10 cellular contexts compared by ENCODE assay signal in genomic region chr1:15322648-15323350, GRCh38.
DNase-seq lines count a peak whose midpoint lies in the region; ATAC-seq and TF ChIP-seq lines count a peak whose summit lies in the region.
"Had no signal": no experiment of that assay in that cellular context is flagged by ENCODE, and none has a peak within 500 bp of the region (broad histone marks: within the 10 kb centered on the region; RNA-seq: fewer than 3 reads in every experiment).

No MANE protein-coding gene starts in this region.

- in situ Hi-C loops in transverse colon (cut with MboI; ENCODE audit: low pct_ligation_motif_present in 1 of 4, low pct_unique_long_range_greater_than_20kb in 1 of 4, low sequenced_read_pairs in 3 of 4) (no loop called here), gastrocnemius medialis (cut with MboI; ENCODE audit: low sequenced_read_pairs in 4 of 4) (loop anchor here in 1 of 4 donors (5.0 kb wide), 1 partner anchor 110 kb away; no protein-coding TSS in a partner anchor)

- H3K27ac ChIP-seq in right atrium auricular region (no peak overlapping the region), SJCRH30 (peak overlapping the region; percentile 16; the same call in 1 of the 2 replicates), transverse colon (peak overlapping the region; percentile 34 to 83 (median 67)), gastrocnemius medialis (no peak overlapping the region)
- H3K27ac ChIP-seq: gastroesophageal sphincter had no signal

- H3K4me1 ChIP-seq in right atrium auricular region (peaks cover 0 to 4% of the 10 kb centered on the region in 2 donors), SJCRH30 (peaks cover 20% of the 10 kb centered on the region), transverse colon (peaks cover 7 to 23% (median 16%) of the 10 kb centered on the region in 4 donors), gastrocnemius medialis (no peaks in the 10 kb centered on the region)

- H3K9me3 ChIP-seq in right atrium auricular region = peaks cover 0 to 4% of the 10 kb centered on the region in 2 donors
- H3K9me3 ChIP-seq in SJCRH30 (replicated peaks) = no peaks in the 10 kb centered on the region
- H3K9me3 ChIP-seq in transverse colon = no peaks in the 10 kb centered on the region
- H3K9me3 ChIP-seq in gastrocnemius medialis = peaks cover 0 to 4% (median 0%) of the 10 kb centered on the region in 3 donors

- intact Hi-C loops in Right ventricle myocardium inferior (cut with DNase I) = loop anchor here (5.0 kb wide), 1 partner anchor 180 kb away; no protein-coding TSS in a partner anchor
- intact Hi-C loops in transverse colon (cut with DNase I; ENCODE audit: low total_unique reads) = loop anchor here (1.0 kb wide), 1 partner anchor 110 kb away; no protein-coding TSS in a partner anchor
- intact Hi-C loops in gastrocnemius medialis (cut with DNase I; ENCODE audit: low total_unique reads) = loop anchor here (1.0 to 10.0 kb wide), 2 partner anchors 109 to 202 kb away; partner anchors contain the start of genes CASP9 and DNAJC16

- peak; percentile 59 for ATAC-seq in Right ventricle myocardium inferior
- ATAC-seq in esophagus mucosa = peak; percentile 31
- no peak for ATAC-seq in gastrocnemius medialis
- ATAC-seq in GM21723 (IDR thresholded peaks at IDR 0.05; ENCODE audit: unreplicated experiment) = no peak

- TF ChIP-seq CTCF in right atrium auricular region (IDR thresholded peaks at IDR 0.05) (no peak), transverse colon (IDR thresholded peaks at IDR 0.05) (no peak), gastrocnemius medialis (IDR thresholded peaks at IDR 0.05 in 4 of 5, conservative IDR thresholded peaks at IDR 0.05 in 1 of 5) (no peak)

- TF ChIP-seq EP300 in transverse colon (IDR thresholded peaks at IDR 0.05; ENCODE audit: low read depth) = no peak

- 74 to 82% methylated on average over 12 to 14 of the region's 14 CpGs for WGBS in transverse colon (ENCODE audit: low coverage in 1 of 2), 2 donors

- no peak for DNase-seq in Right ventricle myocardium inferior (ENCODE audit: missing footprints)
- DNase-seq in right atrium auricular region (ENCODE audit: low spot score) = no peak
- DNase-seq in SJCRH30 = peak; percentile 78 to 87
- peak; percentile 63 for DNase-seq in transverse colon
- no peak for DNase-seq in H4 (ENCODE audit: low spot score)
- DNase-seq in gastrocnemius medialis = no peak
- DNase-seq: cortex of kidney had no signal

- H3K27me3 ChIP-seq in right atrium auricular region = no peaks in the 10 kb centered on the region
- H3K27me3 ChIP-seq in SJCRH30 = no peaks in the 10 kb centered on the region
- no peaks in the 10 kb centered on the region for H3K27me3 ChIP-seq in transverse colon
- H3K27me3 ChIP-seq in gastrocnemius medialis = no peaks in the 10 kb centered on the region
- H3K27me3 ChIP-seq: gastroesophageal sphincter had no signal

- no peak overlapping the region for H3K4me3 ChIP-seq in right atrium auricular region
- H3K4me3 ChIP-seq in SJCRH30 = peak overlapping the region; percentile 53
- peak overlapping the region in 1 of 4 donors; percentile 18 for H3K4me3 ChIP-seq in transverse colon
- no peak overlapping the region for H3K4me3 ChIP-seq in gastrocnemius medialis
- H3K4me3 ChIP-seq: gastroesophageal sphincter had no signal

- TF ChIP-seq POLR2A in transverse colon (IDR thresholded peaks at IDR 0.05) = no peak
- no peak for TF ChIP-seq POLR2A in gastrocnemius medialis (IDR thresholded peaks at IDR 0.05)

- H3K36me3 ChIP-seq in right atrium auricular region (no peaks in the 10 kb centered on the region), SJCRH30 (no peaks in the 10 kb centered on the region), transverse colon (no peaks in the 10 kb centered on the region), gastrocnemius medialis (no peaks in the 10 kb centered on the region)
- H3K36me3 ChIP-seq: gastroesophageal sphincter had no signal

Comparison
In these comparisons a context has a peak if more than half of its experiments do, and no peak if none do; other contexts are left out.
1. ATAC-seq: peak in Right ventricle myocardium inferior (single experiment) and esophagus mucosa (single experiment); none in gastrocnemius medialis (0 of 2) and GM21723 (single experiment).
2. DNase-seq: peak in SJCRH30 (2 of 2) and transverse colon (single experiment); none in Right ventricle myocardium inferior (single experiment), right atrium auricular region (single experiment), H4 (single experiment) and gastrocnemius medialis (0 of 2).
3. H3K27ac ChIP-seq: peak in SJCRH30 (single experiment) and transverse colon (4 of 4); none in right atrium auricular region (0 of 2) and gastrocnemius medialis (0 of 4).